Comparison of ENCODE assay signal across 19 cellular contexts in genomic region chr19:33386361-33386858, GRCh38.
"Had no signal": no experiment of that assay in that cellular context is flagged by ENCODE, and none has a peak within 500 bp of the region (broad histone marks: within the 10 kb centered on the region; RNA-seq: fewer than 3 reads in every experiment).

No MANE protein-coding gene starts in this region.

- H3K4me1 Mint-ChIP-seq: activated CD4-positive, alpha-beta memory T cell treated with anti-CD3 and anti-CD28 coated beads, Interleukin-2, amount 10 ng/mL, durations not matched to agents 7 days and 5 days; activated CD4-positive, alpha-beta T cell treated with anti-CD3 and anti-CD28 coated beads for 36 hours; endodermal cell had no signal

- H3K9me3 ChIP-seq: adrenal gland, SJCRH30, transverse colon had no signal

- H3K27me3 ChIP-seq: adrenal gland, brain microvascular endothelial cell, SJCRH30, transverse colon had no signal

- DNase-seq: activated CD4-positive, alpha-beta memory T cell treated with anti-CD3 and anti-CD28 coated beads, Interleukin-2, amount 10 ng/mL, durations not matched to agents 7 days and 5 days; activated CD4-positive, alpha-beta T cell treated with anti-CD3 and anti-CD28 coated beads for 36 hours; activated CD8-positive, alpha-beta memory T cell treated with anti-CD3 and anti-CD28 coated beads, Interleukin-2, amount 50 U/mL, for 4 hours; activated naive CD4-positive, alpha-beta T cell treated with anti-CD3 and anti-CD28 coated beads, Interleukin-2, amount 50 U/mL, for 16 hours; brain microvascular endothelial cell; dermis blood vessel endothelial cell; endodermal cell; erythroblast; SJCRH30; stimulated activated CD4-positive, alpha-beta T cell treated with anti-CD3 and anti-CD28 coated beads, Interleukin-15, amount 100 ng/mL, for 24 hours; stimulated activated CD4-positive, alpha-beta T cell treated with anti-CD3 and anti-CD28 coated beads, Interleukin-4, amount 100 ng/mL, for 4 hours; SW 1271; T1000; transverse colon had no signal

- ATAC-seq: activated CD4-positive, alpha-beta T cell treated with anti-CD3 and anti-CD28 coated beads for 36 hours; activated T-helper 17 cell treated with anti-CD3 and anti-CD28 coated beads, Interleukin-2, amount 50 U/mL, for 72 hours; left colon had no signal

- H3K9me3 Mint-ChIP-seq: activated CD4-positive, alpha-beta memory T cell treated with anti-CD3 and anti-CD28 coated beads, Interleukin-2, amount 10 ng/mL, durations not matched to agents 7 days and 5 days; activated T-helper 17 cell treated with anti-CD3 and anti-CD28 coated beads, Interleukin-2, amount 50 U/mL, for 72 hours; endodermal cell; nephron had no signal

- H3K27ac Mint-ChIP-seq: activated CD4-positive, alpha-beta memory T cell treated with anti-CD3 and anti-CD28 coated beads, Interleukin-2, amount 10 ng/mL, durations not matched to agents 7 days and 5 days; activated CD4-positive, alpha-beta T cell treated with anti-CD3 and anti-CD28 coated beads for 36 hours; activated T-helper 17 cell treated with anti-CD3 and anti-CD28 coated beads, Interleukin-2, amount 50 U/mL, for 72 hours; nephron had no signal

- H3K27ac ChIP-seq: brain microvascular endothelial cell, SJCRH30, transverse colon, VCaP had no signal

- H3K4me3 ChIP-seq: adrenal gland, SJCRH30, transverse colon had no signal

- H3K36me3 ChIP-seq: SJCRH30, transverse colon had no signal

- H3K27me3 Mint-ChIP-seq: activated CD4-positive, alpha-beta memory T cell treated with anti-CD3 and anti-CD28 coated beads, Interleukin-2, amount 10 ng/mL, durations not matched to agents 7 days and 5 days; activated CD4-positive, alpha-beta T cell treated with anti-CD3 and anti-CD28 coated beads for 36 hours; activated T-helper 17 cell treated with anti-CD3 and anti-CD28 coated beads, Interleukin-2, amount 50 U/mL, for 72 hours had no signal

- H3K4me3 Mint-ChIP-seq: activated CD4-positive, alpha-beta memory T cell treated with anti-CD3 and anti-CD28 coated beads, Interleukin-2, amount 10 ng/mL, durations not matched to agents 7 days and 5 days; activated CD4-positive, alpha-beta T cell treated with anti-CD3 and anti-CD28 coated beads for 36 hours; activated T-helper 17 cell treated with anti-CD3 and anti-CD28 coated beads, Interleukin-2, amount 50 U/mL, for 72 hours; endodermal cell; nephron had no signal
